1 cellular context compared by ENCODE assay signal in the genomic region with DNA sequence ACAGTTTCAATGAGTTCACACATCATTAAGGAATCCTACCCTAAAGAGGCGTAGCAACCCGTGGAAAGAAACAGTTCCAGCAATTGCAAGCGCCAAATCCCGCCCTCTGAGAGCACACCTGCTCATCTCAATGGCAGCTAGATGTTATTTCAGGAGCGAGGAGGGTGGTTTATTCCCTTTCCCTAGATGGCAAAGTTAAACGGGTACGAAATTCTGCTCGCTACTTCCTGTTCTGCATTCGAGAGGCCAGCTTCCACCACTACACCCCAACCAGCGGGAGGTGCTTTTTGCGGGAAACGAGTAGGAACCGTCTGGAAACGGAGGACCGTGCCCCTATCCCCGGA.
TF ChIP-seq lines count a peak whose summit lies in the region.

No MANE protein-coding gene starts in this region.

TF ChIP-seq in HepG2, 621 proteins besides CTCF, POLR2A, EP300 and RAD21 (continues in another document):
- TF ChIP-seq, protein P1, sequence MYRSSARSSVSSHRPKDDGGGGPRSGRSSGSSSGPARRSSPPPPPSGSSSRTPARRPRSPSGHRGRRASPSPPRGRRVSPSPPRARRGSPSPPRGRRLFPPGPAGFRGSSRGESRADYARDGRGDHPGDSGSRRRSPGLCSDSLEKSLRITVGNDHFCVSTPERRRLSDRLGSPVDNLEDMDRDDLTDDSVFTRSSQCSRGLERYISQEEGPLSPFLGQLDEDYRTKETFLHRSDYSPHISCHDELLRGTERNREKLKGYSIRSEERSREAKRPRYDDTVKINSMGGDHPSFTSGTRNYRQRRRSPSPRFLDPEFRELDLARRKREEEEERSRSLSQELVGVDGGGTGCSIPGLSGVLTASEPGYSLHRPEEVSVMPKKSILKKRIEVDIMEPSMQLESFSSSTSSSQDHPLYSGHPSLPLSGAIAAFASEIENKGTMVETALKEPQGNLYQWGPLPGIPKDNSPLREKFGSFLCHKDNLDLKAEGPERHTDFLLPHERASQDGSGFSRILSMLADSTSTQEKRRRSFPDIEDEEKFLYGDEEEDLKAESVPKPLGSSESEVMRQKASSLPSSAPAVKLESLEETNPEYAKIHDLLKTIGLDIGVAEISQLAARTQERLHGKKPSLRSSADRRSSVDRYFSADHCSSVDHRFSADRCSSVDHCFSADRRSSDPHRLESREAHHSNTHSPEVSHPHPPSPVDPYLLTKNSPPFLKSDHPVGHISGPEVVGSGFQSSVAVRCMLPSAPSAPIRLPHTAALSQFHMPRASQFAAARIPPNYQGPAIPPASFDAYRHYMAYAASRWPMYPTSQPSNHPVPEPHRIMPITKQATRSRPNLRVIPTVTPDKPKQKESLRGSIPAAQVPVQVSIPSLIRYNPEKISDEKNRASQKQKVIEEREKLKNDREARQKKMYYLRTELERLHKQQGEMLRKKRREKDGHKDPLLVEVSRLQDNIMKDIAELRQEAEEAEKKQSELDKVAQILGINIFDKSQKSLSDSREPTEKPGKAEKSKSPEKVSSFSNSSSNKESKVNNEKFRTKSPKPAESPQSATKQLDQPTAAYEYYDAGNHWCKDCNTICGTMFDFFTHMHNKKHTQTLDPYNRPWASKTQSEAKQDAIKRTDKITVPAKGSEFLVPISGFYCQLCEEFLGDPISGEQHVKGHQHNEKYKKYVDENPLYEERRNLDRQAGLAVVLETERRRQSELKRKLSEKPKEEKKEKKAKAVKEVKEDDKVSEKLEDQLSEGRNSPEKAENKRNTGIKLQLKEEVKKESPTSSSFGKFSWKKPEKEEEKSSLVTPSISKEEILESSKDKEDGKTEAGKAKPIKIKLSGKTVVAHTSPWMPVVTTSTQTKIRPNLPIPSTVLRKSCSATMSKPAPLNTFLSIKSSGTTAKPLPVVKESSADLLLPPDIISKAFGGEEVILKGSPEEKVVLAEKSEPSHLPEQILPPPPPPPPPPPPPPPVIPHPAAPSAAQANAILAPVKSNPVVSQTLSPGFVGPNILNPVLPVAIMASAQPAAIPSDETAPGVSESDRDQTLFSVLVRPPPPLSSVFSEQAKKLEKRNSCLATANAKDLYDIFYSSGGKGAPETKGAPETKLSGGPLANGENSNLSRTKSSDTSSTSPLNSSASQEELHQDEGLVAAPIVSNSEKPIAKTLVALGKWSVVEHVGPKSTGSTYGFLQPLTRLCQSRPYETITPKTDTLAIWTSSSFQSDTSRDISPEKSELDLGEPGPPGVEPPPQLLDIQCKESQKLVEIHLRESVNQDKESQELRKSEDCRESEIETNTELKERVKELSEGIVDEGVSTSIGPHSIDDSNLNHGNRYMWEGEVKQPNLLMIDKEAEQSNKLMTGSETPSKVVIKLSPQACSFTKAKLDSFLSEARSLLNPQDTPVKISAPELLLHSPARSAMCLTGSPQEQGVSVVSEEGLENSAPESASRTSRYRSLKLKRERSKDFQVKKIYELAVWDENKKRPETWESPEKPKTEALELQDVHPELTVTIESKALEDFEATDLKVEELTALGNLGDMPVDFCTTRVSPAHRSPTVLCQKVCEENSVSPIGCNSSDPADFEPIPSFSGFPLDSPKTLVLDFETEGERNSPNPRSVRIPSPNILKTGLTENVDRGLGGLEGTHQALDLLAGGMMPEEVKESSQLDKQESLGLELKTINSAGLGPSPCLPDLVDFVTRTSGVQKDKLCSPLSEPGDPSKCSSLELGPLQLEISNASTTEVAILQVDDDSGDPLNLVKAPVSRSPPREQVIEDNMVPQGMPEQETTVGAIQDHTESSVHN (CRISPR knock-in tag; IDR thresholded peaks at IDR 0.05): 0 out of 2 replicates have a peak, but pooled peaks have one; percentile 5
- no peak for TF ChIP-seq MAFF (IDR thresholded peaks at IDR 0.05; ENCODE audit: low read depth, low read length)
- TF ChIP-seq, protein P2, sequence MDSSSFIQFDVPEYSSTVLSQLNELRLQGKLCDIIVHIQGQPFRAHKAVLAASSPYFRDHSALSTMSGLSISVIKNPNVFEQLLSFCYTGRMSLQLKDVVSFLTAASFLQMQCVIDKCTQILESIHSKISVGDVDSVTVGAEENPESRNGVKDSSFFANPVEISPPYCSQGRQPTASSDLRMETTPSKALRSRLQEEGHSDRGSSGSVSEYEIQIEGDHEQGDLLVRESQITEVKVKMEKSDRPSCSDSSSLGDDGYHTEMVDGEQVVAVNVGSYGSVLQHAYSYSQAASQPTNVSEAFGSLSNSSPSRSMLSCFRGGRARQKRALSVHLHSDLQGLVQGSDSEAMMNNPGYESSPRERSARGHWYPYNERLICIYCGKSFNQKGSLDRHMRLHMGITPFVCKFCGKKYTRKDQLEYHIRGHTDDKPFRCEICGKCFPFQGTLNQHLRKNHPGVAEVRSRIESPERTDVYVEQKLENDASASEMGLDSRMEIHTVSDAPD (CRISPR knock-in tag; IDR thresholded peaks at IDR 0.05): no peak
- TF ChIP-seq, protein P3, sequence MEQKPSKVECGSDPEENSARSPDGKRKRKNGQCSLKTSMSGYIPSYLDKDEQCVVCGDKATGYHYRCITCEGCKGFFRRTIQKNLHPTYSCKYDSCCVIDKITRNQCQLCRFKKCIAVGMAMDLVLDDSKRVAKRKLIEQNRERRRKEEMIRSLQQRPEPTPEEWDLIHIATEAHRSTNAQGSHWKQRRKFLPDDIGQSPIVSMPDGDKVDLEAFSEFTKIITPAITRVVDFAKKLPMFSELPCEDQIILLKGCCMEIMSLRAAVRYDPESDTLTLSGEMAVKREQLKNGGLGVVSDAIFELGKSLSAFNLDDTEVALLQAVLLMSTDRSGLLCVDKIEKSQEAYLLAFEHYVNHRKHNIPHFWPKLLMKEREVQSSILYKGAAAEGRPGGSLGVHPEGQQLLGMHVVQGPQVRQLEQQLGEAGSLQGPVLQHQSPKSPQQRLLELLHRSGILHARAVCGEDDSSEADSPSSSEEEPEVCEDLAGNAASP (CRISPR knock-in tag; IDR thresholded peaks at IDR 0.05; ENCODE audit: borderline replicate concordance): no peak
- TF ChIP-seq, protein P4, sequence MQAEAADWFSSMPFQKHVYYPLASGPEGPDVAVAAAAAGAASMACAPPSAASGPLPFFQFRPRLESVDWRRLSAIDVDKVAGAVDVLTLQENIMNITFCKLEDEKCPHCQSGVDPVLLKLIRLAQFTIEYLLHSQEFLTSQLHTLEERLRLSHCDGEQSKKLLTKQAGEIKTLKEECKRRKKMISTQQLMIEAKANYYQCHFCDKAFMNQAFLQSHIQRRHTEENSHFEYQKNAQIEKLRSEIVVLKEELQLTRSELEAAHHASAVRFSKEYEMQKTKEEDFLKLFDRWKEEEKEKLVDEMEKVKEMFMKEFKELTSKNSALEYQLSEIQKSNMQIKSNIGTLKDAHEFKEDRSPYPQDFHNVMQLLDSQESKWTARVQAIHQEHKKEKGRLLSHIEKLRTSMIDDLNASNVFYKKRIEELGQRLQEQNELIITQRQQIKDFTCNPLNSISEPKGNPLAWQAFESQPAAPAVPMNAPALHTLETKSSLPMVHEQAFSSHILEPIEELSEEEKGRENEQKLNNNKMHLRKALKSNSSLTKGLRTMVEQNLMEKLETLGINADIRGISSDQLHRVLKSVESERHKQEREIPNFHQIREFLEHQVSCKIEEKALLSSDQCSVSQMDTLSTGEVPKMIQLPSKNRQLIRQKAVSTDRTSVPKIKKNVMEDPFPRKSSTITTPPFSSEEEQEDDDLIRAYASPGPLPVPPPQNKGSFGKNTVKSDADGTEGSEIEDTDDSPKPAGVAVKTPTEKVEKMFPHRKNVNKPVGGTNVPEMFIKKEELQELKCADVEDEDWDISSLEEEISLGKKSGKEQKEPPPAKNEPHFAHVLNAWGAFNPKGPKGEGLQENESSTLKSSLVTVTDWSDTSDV (CRISPR knock-in tag; IDR thresholded peaks at IDR 0.05): no peak; the same call in 1 of the 2 replicates
- TF ChIP-seq, protein P5, sequence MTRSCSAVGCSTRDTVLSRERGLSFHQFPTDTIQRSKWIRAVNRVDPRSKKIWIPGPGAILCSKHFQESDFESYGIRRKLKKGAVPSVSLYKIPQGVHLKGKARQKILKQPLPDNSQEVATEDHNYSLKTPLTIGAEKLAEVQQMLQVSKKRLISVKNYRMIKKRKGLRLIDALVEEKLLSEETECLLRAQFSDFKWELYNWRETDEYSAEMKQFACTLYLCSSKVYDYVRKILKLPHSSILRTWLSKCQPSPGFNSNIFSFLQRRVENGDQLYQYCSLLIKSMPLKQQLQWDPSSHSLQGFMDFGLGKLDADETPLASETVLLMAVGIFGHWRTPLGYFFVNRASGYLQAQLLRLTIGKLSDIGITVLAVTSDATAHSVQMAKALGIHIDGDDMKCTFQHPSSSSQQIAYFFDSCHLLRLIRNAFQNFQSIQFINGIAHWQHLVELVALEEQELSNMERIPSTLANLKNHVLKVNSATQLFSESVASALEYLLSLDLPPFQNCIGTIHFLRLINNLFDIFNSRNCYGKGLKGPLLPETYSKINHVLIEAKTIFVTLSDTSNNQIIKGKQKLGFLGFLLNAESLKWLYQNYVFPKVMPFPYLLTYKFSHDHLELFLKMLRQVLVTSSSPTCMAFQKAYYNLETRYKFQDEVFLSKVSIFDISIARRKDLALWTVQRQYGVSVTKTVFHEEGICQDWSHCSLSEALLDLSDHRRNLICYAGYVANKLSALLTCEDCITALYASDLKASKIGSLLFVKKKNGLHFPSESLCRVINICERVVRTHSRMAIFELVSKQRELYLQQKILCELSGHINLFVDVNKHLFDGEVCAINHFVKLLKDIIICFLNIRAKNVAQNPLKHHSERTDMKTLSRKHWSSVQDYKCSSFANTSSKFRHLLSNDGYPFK (CRISPR knock-in tag; IDR thresholded peaks at IDR 0.05; ENCODE audit: borderline replicate concordance): no peak
- TF ChIP-seq ZNF670 (CRISPR knock-in tag; IDR thresholded peaks at IDR 0.05; ENCODE audit: borderline replicate concordance): no peak
- TF ChIP-seq ZNF879 (CRISPR knock-in tag; IDR thresholded peaks at IDR 0.05): no peak
- TF ChIP-seq RBM39 (IDR thresholded peaks at IDR 0.05; ENCODE audit: low read depth, low read length, poor library complexity, severe bottlenecking): no peak
- no peak for TF ChIP-seq NR2F6 (IDR thresholded peaks at IDR 0.05)
- no peak for TF ChIP-seq NR2F6 (CRISPR knock-in tag; IDR thresholded peaks at IDR 0.05)
- TF ChIP-seq RBFOX2 (IDR thresholded peaks at IDR 0.05; ENCODE audit: low read depth, low read length): no peak
- no peak for TF ChIP-seq ZBTB7A (CRISPR knock-in tag; IDR thresholded peaks at IDR 0.05)
- TF ChIP-seq ZNF44 (CRISPR knock-in tag; IDR thresholded peaks at IDR 0.05): 0 out of 2 replicates have a peak, but pooled peaks have one; percentile 4
- no peak for TF ChIP-seq SP5 (CRISPR knock-in tag; IDR thresholded peaks at IDR 0.05; ENCODE audit: borderline replicate concordance, low read depth)
- TF ChIP-seq ZNF329 (CRISPR knock-in tag; IDR thresholded peaks at IDR 0.05; ENCODE audit: low read depth): peak; percentile 6; the same call in 1 of the 2 replicates
- TF ChIP-seq KLF15 (CRISPR knock-in tag; IDR thresholded peaks at IDR 0.05; ENCODE audit: borderline replicate concordance): no peak
- TF ChIP-seq ZNF33B (CRISPR knock-in tag; IDR thresholded peaks at IDR 0.05): no peak
- no peak for TF ChIP-seq GFI1 (CRISPR knock-in tag; IDR thresholded peaks at IDR 0.05; ENCODE audit: borderline replicate concordance)
- TF ChIP-seq POLR2G (IDR thresholded peaks at IDR 0.05; ENCODE audit: low read depth, low read length): no peak
- TF ChIP-seq, protein P6, sequence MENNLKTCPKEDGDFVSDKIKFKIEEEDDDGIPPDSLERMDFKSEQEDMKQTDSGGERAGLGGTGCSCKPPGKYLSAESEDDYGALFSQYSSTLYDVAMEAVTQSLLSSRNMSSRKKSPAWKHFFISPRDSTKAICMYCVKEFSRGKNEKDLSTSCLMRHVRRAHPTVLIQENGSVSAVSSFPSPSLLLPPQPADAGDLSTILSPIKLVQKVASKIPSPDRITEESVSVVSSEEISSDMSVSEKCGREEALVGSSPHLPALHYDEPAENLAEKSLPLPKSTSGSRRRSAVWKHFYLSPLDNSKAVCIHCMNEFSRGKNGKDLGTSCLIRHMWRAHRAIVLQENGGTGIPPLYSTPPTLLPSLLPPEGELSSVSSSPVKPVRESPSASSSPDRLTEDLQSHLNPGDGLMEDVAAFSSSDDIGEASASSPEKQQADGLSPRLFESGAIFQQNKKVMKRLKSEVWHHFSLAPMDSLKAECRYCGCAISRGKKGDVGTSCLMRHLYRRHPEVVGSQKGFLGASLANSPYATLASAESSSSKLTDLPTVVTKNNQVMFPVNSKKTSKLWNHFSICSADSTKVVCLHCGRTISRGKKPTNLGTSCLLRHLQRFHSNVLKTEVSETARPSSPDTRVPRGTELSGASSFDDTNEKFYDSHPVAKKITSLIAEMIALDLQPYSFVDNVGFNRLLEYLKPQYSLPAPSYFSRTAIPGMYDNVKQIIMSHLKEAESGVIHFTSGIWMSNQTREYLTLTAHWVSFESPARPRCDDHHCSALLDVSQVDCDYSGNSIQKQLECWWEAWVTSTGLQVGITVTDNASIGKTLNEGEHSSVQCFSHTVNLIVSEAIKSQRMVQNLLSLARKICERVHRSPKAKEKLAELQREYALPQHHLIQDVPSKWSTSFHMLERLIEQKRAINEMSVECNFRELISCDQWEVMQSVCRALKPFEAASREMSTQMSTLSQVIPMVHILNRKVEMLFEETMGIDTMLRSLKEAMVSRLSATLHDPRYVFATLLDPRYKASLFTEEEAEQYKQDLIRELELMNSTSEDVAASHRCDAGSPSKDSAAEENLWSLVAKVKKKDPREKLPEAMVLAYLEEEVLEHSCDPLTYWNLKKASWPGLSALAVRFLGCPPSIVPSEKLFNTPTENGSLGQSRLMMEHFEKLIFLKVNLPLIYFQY (CRISPR knock-in tag; IDR thresholded peaks at IDR 0.05; ENCODE audit: borderline replicate concordance): peak; percentile 4; the same call in 1 of the 2 replicates
- TF ChIP-seq SIX4 (CRISPR knock-in tag; IDR thresholded peaks at IDR 0.05): no peak
- TF ChIP-seq, protein P7, sequence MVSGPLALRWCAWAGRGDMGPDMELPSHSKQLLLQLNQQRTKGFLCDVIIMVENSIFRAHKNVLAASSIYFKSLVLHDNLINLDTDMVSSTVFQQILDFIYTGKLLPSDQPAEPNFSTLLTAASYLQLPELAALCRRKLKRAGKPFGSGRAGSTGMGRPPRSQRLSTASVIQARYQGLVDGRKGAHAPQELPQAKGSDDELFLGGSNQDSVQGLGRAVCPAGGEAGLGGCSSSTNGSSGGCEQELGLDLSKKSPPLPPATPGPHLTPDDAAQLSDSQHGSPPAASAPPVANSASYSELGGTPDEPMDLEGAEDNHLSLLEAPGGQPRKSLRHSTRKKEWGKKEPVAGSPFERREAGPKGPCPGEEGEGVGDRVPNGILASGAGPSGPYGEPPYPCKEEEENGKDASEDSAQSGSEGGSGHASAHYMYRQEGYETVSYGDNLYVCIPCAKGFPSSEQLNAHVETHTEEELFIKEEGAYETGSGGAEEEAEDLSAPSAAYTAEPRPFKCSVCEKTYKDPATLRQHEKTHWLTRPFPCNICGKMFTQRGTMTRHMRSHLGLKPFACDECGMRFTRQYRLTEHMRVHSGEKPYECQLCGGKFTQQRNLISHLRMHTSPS (CRISPR knock-in tag; IDR thresholded peaks at IDR 0.05; ENCODE audit: low read depth): 0 out of 2 replicates have a peak, but pooled peaks have one; percentile 0
- no peak for TF ChIP-seq NR1H2 (CRISPR knock-in tag; IDR thresholded peaks at IDR 0.05; ENCODE audit: borderline replicate concordance, low read depth)
- no peak for TF ChIP-seq ZFAT (CRISPR knock-in tag; conservative IDR thresholded peaks at IDR 0.05)
